In the genomic region with DNA sequence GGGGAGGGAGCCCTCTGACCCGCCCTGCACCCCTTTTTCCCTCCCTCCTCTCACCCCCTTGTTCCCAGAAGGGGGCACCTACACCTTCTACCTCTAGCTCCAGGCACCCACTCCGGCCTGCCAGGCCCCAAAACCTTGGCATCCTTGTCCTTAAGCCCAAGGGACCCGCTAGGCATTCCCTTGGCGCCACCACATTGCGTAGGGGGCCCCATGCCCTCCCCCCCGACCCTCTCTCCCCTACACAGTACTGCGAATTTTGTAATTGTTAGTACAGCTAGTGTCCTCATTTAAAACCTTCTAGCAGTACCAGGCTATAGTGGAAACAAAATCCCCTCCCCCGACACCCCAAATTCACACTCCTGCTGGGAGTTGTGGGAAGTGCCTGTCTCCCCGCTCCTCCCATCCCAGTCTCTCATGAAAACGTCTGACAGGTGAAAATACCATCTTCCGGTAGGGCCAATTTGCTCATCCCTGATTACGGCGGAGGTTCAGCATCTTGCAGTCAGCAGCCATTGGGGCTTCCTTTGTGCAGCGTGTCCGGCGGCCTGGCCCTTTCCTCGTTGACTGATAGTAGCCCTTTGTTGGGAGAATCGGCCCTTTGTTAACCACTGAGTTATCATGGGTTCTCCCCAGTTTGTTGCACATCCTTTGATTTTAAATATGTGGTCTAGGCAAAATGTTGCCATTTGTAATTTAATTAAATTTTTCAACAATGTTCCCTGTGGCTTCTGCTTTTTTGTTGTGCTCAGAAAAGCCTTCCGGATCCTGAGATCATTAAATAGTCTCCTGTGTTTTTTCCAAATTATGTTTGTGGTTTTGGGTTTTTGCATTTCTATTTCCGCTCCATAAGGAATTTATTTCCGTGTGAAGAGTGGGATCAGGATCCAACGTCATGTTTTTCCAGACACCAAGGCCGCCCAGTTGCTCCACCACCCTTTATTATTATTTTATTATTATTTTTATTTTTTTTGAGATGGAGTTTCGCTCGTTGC, we compare ENCODE assay signal across 1 cellular context.
TF ChIP-seq lines count a peak whose summit lies in the region.

No MANE protein-coding gene starts in this region.

TF ChIP-seq in HepG2, 621 proteins besides CTCF, POLR2A, EP300 and RAD21:
- TF ChIP-seq ZBTB33 (CRISPR knock-in tag; IDR thresholded peaks at IDR 0.05) = peak; percentile 83
- TF ChIP-seq AKAP8 (CRISPR knock-in tag; IDR thresholded peaks at IDR 0.05) = peak; percentile 42; the same call in 1 of the 2 replicates
- peak; percentile 54 for TF ChIP-seq RBM22 (optimal IDR thresholded peaks at IDR 0.05; ENCODE audit: low read length)
- peak; percentile 40; the same call in 1 of the 2 replicates for TF ChIP-seq POLR2AphosphoS5 (IDR thresholded peaks at IDR 0.05; ENCODE audit: low read depth, low read length)
- TF ChIP-seq ZNF281 (CRISPR knock-in tag; IDR thresholded peaks at IDR 0.05; ENCODE audit: borderline replicate concordance) = peak; percentile 62
- no peak for TF ChIP-seq ZNF234 (CRISPR knock-in tag; conservative IDR thresholded peaks at IDR 0.05)
